10 cellular contexts compared by ENCODE assay signal in genomic region chr1:53390261-53390660, GRCh38.
DNase-seq lines count a peak whose midpoint lies in the region; ATAC-seq, FAIRE-seq and TF ChIP-seq lines count a peak whose summit lies in the region.
"Had no signal": no experiment of that assay in that cellular context is flagged by ENCODE, and none has a peak within 500 bp of the region (broad histone marks: within the 10 kb centered on the region; RNA-seq: fewer than 3 reads in every experiment).

No MANE protein-coding gene starts in this region.

- no peak overlapping the region for H2AFZ ChIP-seq in HepG2 (ENCODE audit: low read length)
- H2AFZ ChIP-seq in smooth muscle cell (ENCODE audit: low read depth) = no peak overlapping the region

- ATAC-seq in right lobe of liver (peak; percentile 20 to 69 (median 49)), HepG2 (no peak), activated B cell treated with CpG ODN at 0.5 μM for 24 hours (ENCODE audit: low read depth) (peak; percentile 49), memory B cell (ENCODE audit: low read depth) (peak; percentile 80)

- intact Hi-C loops in right lobe of liver (cut with DNase I) (loop anchor here in 1 of 2 donors (5.0 kb wide), 1 partner anchor 113 kb away; no protein-coding TSS in a partner anchor), HepG2 (cut with micrococcal nuclease; ENCODE audit: unreplicated experiment) (no loop called here), activated B cell treated with CpG ODN at 0.5 μM for 24 hours (cut with micrococcal nuclease) (loop anchor here (2.0 kb wide), 1 partner anchor 21 kb away; no protein-coding TSS in a partner anchor)

- H3K79me2 ChIP-seq in HepG2 (ENCODE audit: insufficient read depth, low read length) = no peaks in the 10 kb centered on the region
- H3K79me2 ChIP-seq in smooth muscle cell (ENCODE audit: low read depth) = no peaks in the 10 kb centered on the region

- no peaks in the 10 kb centered on the region for H3K36me3 ChIP-seq in right lobe of liver
- no peaks in the 10 kb centered on the region for H3K36me3 ChIP-seq in HepG2 (replicated peaks in 1 of 2; ENCODE audit: control insufficient read depth in 1 of 2, insufficient read depth in 2 of 2, low read length in 2 of 2)
- no peaks in the 10 kb centered on the region for H3K36me3 ChIP-seq in CD8-positive, alpha-beta memory T cell (ENCODE audit: insufficient read depth, low read length)
- H3K36me3 ChIP-seq in smooth muscle cell (ENCODE audit: low read depth) = no peaks in the 10 kb centered on the region
- H3K36me3 ChIP-seq: suprapubic skin had no signal

- H3K4me1 ChIP-seq in right lobe of liver (no peaks in the 10 kb centered on the region), HepG2 (ENCODE audit: insufficient read depth, low read length) (no peaks in the 10 kb centered on the region), smooth muscle cell (ENCODE audit: low read depth) (no peaks in the 10 kb centered on the region)
- H3K4me1 ChIP-seq in CD8-positive, alpha-beta memory T cell (ENCODE audit: insufficient read depth, low read length) = no peaks in the 10 kb centered on the region
- H3K4me1 ChIP-seq: suprapubic skin had no signal

- H3K9me3 Mint-ChIP-seq in activated B cell treated with CpG ODN at 0.5 μM for 24 hours (no peaks in the 10 kb centered on the region), memory B cell (peaks cover 2% of the 10 kb centered on the region)
- peaks cover 0 to 5% (median 5%) of the 10 kb centered on the region in 5 donors for H3K9me3 Mint-ChIP-seq in CD8-positive, alpha-beta memory T cell

- no peaks in the 10 kb centered on the region for H3K36me3 Mint-ChIP-seq in activated B cell treated with CpG ODN at 0.5 μM for 24 hours (ENCODE audit: low read depth)
- no peaks in the 10 kb centered on the region for H3K36me3 Mint-ChIP-seq in memory B cell
- H3K36me3 Mint-ChIP-seq in CD8-positive, alpha-beta memory T cell = peaks cover 0 to 8% (median 0%) of the 10 kb centered on the region in 3 donors

- H3K4me2 ChIP-seq in HepG2 (ENCODE audit: low read depth, low read length) (no peak overlapping the region), smooth muscle cell (no peak overlapping the region)

- CTCF ChIA-PET in HepG2 (lab: Yijun Ruan, JAX; ENCODE audit: low intra/inter-chr PET ratio, low total read pairs) (no interaction called here), activated B cell treated with CpG ODN at 0.5 μM for 24 hours (lab: Charles Lee) (interaction anchor here (3.6 to 12.3 kb wide), 2 partner anchors 22 to 113 kb away, joined by 18 to 214 read pairs; no protein-coding TSS in a partner anchor)
- CTCF ChIA-PET in CD8-positive, alpha-beta memory T cell (lab: Charles Lee) = interaction anchor here (0.7 to 15.0 kb wide), 2 partner anchors 110 to 193 kb away, joined by 4 to 151 read pairs; no protein-coding TSS in a partner anchor

- H3K27me3 ChIP-seq in right lobe of liver = no peaks in the 10 kb centered on the region
- peaks cover 0 to 27% of the 10 kb centered on the region in 2 experiments; a peak in 2 of 5 replicates for H3K27me3 ChIP-seq in HepG2 (ENCODE audit: control insufficient read depth in 1 of 2, insufficient read depth in 2 of 2, low read length in 2 of 2)
- no peaks in the 10 kb centered on the region for H3K27me3 ChIP-seq in CD8-positive, alpha-beta memory T cell (ENCODE audit: insufficient read depth, low read length, poor library complexity, severe bottlenecking)
- H3K27me3 ChIP-seq in smooth muscle cell (ENCODE audit: low read depth) = no peaks in the 10 kb centered on the region

- TF ChIP-seq CTCF in right lobe of liver (IDR thresholded peaks at IDR 0.05) (no peak), HepG2 (CRISPR knock-in tag; IDR thresholded peaks at IDR 0.05) (no peak), activated B cell treated with CpG ODN at 0.5 μM for 24 hours (IDR thresholded peaks at IDR 0.05) (no peak), smooth muscle cell (IDR thresholded peaks at IDR 0.05; ENCODE audit: borderline replicate concordance, insufficient read depth, poor library complexity, severe bottlenecking) (no peak)

- in situ Hi-C loops in HepG2 (cut with HindIII; ENCODE audit: extremely low pct_ligation_motif_present, low pct_unique_long_range_greater_than_20kb) = loop anchor here (5.0 kb wide), 1 partner anchor 113 kb away; no protein-coding TSS in a partner anchor

- H3K4me3 Mint-ChIP-seq in activated B cell treated with CpG ODN at 0.5 μM for 24 hours (no peak overlapping the region), memory B cell (peak overlapping the region; percentile 19)
- no peak overlapping the region for H3K4me3 Mint-ChIP-seq in CD8-positive, alpha-beta memory T cell

- H3K27ac ChIP-seq in right lobe of liver (no peak overlapping the region), HepG2 (ENCODE audit: extremely low read length, insufficient read depth, low read length) (no peak overlapping the region), smooth muscle cell (ENCODE audit: low read depth) (no peak overlapping the region)
- no peak overlapping the region for H3K27ac ChIP-seq in CD8-positive, alpha-beta memory T cell (ENCODE audit: low read depth, low read length)
- H3K27ac ChIP-seq: suprapubic skin had no signal

- H3K4me1 Mint-ChIP-seq in activated B cell treated with CpG ODN at 0.5 μM for 24 hours = peaks cover 13% of the 10 kb centered on the region
- peaks cover 16% of the 10 kb centered on the region for H3K4me1 Mint-ChIP-seq in memory B cell
- H3K4me1 Mint-ChIP-seq in CD8-positive, alpha-beta memory T cell = peaks cover 3 to 5% (median 5%) of the 10 kb centered on the region in 3 donors

- TF ChIP-seq POLR2A in right lobe of liver (IDR thresholded peaks at IDR 0.05) (no peak), HepG2 (IDR thresholded peaks at IDR 0.05; ENCODE audit: insufficient read depth in 1 of 2, low read depth in 2 of 2, low read length in 2 of 2) (no peak)

- H3K4me3 ChIP-seq in right lobe of liver (no peak overlapping the region), HepG2 (replicated peaks in 1 of 3; ENCODE audit: insufficient read depth in 1 of 3, low read depth in 2 of 3, low read length in 3 of 3) (no peak overlapping the region), smooth muscle cell (no peak overlapping the region)
- H3K4me3 ChIP-seq in CD8-positive, alpha-beta memory T cell (ENCODE audit: low read length) = no peak overlapping the region
- H3K4me3 ChIP-seq: suprapubic skin had no signal

- no peaks in the 10 kb centered on the region for H3K27me3 Mint-ChIP-seq in activated B cell treated with CpG ODN at 0.5 μM for 24 hours
- no peaks in the 10 kb centered on the region for H3K27me3 Mint-ChIP-seq in memory B cell
- peaks cover 0 to 6% of the 10 kb centered on the region in 2 donors for H3K27me3 Mint-ChIP-seq in CD8-positive, alpha-beta memory T cell

- 39% methylated on average over 5 of the region's 5 CpGs for WGBS in right lobe of liver (ENCODE audit: insufficient coverage, low coverage, low lambda C conversion rate, missing lambda C conversion rate)
- 13% methylated on average over 4 of the region's 5 CpGs for WGBS in HepG2 (ENCODE audit: low lambda C conversion rate)
- 75% methylated on average over 5 of the region's 5 CpGs for WGBS in smooth muscle cell (ENCODE audit: low lambda C conversion rate)

- TF ChIP-seq EP300 in HepG2 (IDR thresholded peaks at IDR 0.05; ENCODE audit: low read depth in 2 of 2, low read length in 2 of 2) = no peak
- no peak for TF ChIP-seq EP300 in HepG2 (CRISPR knock-in tag; IDR thresholded peaks at IDR 0.05; ENCODE audit: borderline replicate concordance)

- H3K9ac ChIP-seq in HepG2 (ENCODE audit: insufficient read depth, low read depth, low read length) (no peak overlapping the region), smooth muscle cell (ENCODE audit: low read depth) (no peak overlapping the region)

- POLR2A ChIA-PET in HepG2 (lab: Yijun Ruan, JAX) = no interaction called here
- POLR2A ChIA-PET in activated B cell treated with CpG ODN at 0.5 μM for 24 hours (lab: Charles Lee) = interaction anchor here (1.0 kb wide), 1 partner anchor 64 kb away, joined by 3 read pairs; no protein-coding TSS in a partner anchor
- POLR2A ChIA-PET in CD8-positive, alpha-beta memory T cell (lab: Charles Lee) = interaction anchor here (0.7 kb wide), 1 partner anchor 18 kb away, joined by 8 read pairs; no protein-coding TSS in a partner anchor

- FAIRE-seq in HepG2 (lab: Jason Lieb, UNC) = no peak

- H3K27ac Mint-ChIP-seq in activated B cell treated with CpG ODN at 0.5 μM for 24 hours = no peak overlapping the region
- no peak overlapping the region for H3K27ac Mint-ChIP-seq in memory B cell
- peak overlapping the region in 1 of 8 donors; percentile 57 for H3K27ac Mint-ChIP-seq in CD8-positive, alpha-beta memory T cell

- H3K9me3 ChIP-seq in right lobe of liver = no peaks in the 10 kb centered on the region
- no peaks in the 10 kb centered on the region for H3K9me3 ChIP-seq in HepG2 (ENCODE audit: low read length)
- no peaks in the 10 kb centered on the region for H3K9me3 ChIP-seq in CD8-positive, alpha-beta memory T cell (ENCODE audit: low read length)
- no peaks in the 10 kb centered on the region for H3K9me3 ChIP-seq in smooth muscle cell (replicated peaks; ENCODE audit: low read depth)
- H3K9me3 ChIP-seq: suprapubic skin had no signal

- DNase-seq in right lobe of liver (peak in 1 of 3 donors; percentile 65), HepG2 (ENCODE audit: low spot score) (no peak), activated B cell treated with CpG ODN at 0.5 μM for 24 hours (no peak), memory B cell (ENCODE audit: low spot score in 2 of 2) (peak in 1 of 2 donors; percentile 23), NCI-H2196 (lab: John Stamatoyannopoulos, UW; ENCODE audit: unreplicated experiment) (no peak), smooth muscle cell (lab: John Stamatoyannopoulos, UW; ENCODE audit: unreplicated experiment) (no peak), HUDEP-2 (lab: John Stamatoyannopoulos, UW; ENCODE audit: unreplicated experiment in 76 of 76) (no peak)
- DNase-seq in CD8-positive, alpha-beta memory T cell = no peak
- DNase-seq: effector CD4-positive, alpha-beta T cell had no signal

- no peak for TF ChIP-seq RAD21 in HepG2 (CRISPR knock-in tag; IDR thresholded peaks at IDR 0.05)

- no peaks in the 10 kb centered on the region for H3F3A ChIP-seq in smooth muscle cell (ENCODE audit: low read depth)

- H4K20me1 ChIP-seq in HepG2 (ENCODE audit: insufficient read depth, low read length) (no peaks in the 10 kb centered on the region), smooth muscle cell (ENCODE audit: low read depth) (no peaks in the 10 kb centered on the region)

- no TSS peak for BruUV-seq in HepG2 (replicated peaks; lab: Mats Ljungman, UMichigan)

TF ChIP-seq in HepG2, 621 proteins besides CTCF, POLR2A, EP300 and RAD21 (continues in another document):
- TF ChIP-seq ZNF350 (CRISPR knock-in tag; IDR thresholded peaks at IDR 0.05; ENCODE audit: borderline replicate concordance, low read depth) = no peak
- no peak for TF ChIP-seq ZFY (CRISPR knock-in tag; IDR thresholded peaks at IDR 0.05)
- no peak for TF ChIP-seq IRF9 (CRISPR knock-in tag; IDR thresholded peaks at IDR 0.05; ENCODE audit: borderline replicate concordance)
